ENCODE assay signal across 22 cellular contexts in the genomic region with DNA sequence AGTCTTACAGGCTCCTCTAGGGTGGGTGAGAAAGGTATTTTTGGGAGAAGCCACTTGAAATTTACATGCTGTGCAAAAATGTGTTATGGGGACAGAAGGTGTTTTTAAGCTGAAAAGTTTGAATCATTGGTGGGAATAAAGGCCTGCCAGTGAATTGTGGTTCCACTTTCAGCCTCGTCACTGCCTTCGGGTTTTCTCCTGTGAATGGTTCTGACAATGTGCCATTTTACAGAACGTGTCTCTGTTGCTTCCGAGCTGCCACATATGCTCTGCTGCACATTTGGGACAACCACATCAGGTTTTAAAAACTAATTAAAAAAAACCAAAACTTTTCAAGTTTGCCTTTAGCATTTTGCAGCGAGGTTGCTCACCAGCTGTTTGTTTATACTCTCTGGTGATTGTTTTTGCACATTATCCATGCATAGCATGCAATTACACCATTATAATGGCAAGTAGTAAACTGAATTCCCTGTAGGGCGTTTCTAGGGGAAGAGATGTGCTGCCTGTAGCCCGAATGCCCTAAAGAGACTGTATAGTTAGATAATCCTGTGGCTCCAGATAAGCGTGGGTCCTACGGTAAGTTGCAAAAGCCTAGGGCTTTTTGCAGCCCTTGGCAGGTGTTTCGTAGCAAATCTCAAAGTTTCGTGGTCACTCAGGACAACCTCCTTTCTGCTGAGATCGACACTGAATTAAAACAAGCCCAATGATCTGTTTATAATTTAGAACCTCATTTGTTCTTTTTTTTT.
"Had no signal": no experiment of that assay in that cellular context is flagged by ENCODE, and none has a peak within 500 bp of the region (broad histone marks: within the 10 kb centered on the region; RNA-seq: fewer than 3 reads in every experiment).

No MANE protein-coding gene starts in this region.

- H3K4me3 Mint-ChIP-seq: activated CD4-positive, alpha-beta memory T cell treated with anti-CD3 and anti-CD28 coated beads, Interleukin-2, amount 10 ng/mL, durations not matched to agents 7 days and 5 days; memory B cell; natural killer cell treated with Interleukin-12 subunit alpha and Interleukin-12 subunit beta and Interleukin-15 and Interleukin-18, amount 100 ng/mL, for 72 hours; T-cell had no signal

- ATAC-seq: activated naive CD4-positive, alpha-beta T cell treated with anti-CD3 and anti-CD28 coated beads, Interleukin-2, amount 50 U/mL, for 72 hours; left ventricle myocardium superior; natural killer cell treated with Interleukin-12 subunit alpha and Interleukin-12 subunit beta and Interleukin-15 and Interleukin-18, amount 100 ng/mL, for 72 hours; right cardiac atrium; T-cell had no signal

- DNase-seq: activated CD4-positive, alpha-beta memory T cell treated with anti-CD3 and anti-CD28 coated beads, Interleukin-2, amount 10 ng/mL, durations not matched to agents 7 days and 5 days; activated CD4-positive, alpha-beta T cell treated with anti-CD3 and anti-CD28 coated beads for 4 hours; activated CD8-positive, alpha-beta memory T cell treated with anti-CD3 and anti-CD28 coated beads, Interleukin-2, amount 50 U/mL, for 4 hours; activated gamma-delta T cell; activated T-cell treated with anti-CD3 and anti-CD28 coated beads, Interleukin-2, amount 50 U/mL, for 48 hours; amniotic stem cell; central memory CD4-positive, alpha-beta T cell; colonic mucosa; left ventricle myocardium superior; nucleus accumbens; right cardiac atrium; small intestine; stimulated activated CD4-positive, alpha-beta T cell treated with anti-CD3 and anti-CD28 coated beads, Interleukin-4, amount 100 ng/mL, for 24 hours; stimulated activated naive CD4-positive, alpha-beta T cell treated with Interleukin-2 at 50 U/mL for 16 hours; substantia nigra; T-cell; T-helper 9 cell; trophoblast cell had no signal

- H3K9me3 ChIP-seq: colonic mucosa had no signal

- H3K27me3 Mint-ChIP-seq: activated CD4-positive, alpha-beta memory T cell treated with anti-CD3 and anti-CD28 coated beads, Interleukin-2, amount 10 ng/mL, durations not matched to agents 7 days and 5 days; memory B cell; progenitor cell of endocrine pancreas; T-cell had no signal

- H3K27ac ChIP-seq: colonic mucosa had no signal

- H3K4me1 ChIP-seq: colonic mucosa had no signal

- H3K27me3 ChIP-seq: colonic mucosa had no signal

- H3K27ac Mint-ChIP-seq: activated CD4-positive, alpha-beta memory T cell treated with anti-CD3 and anti-CD28 coated beads, Interleukin-2, amount 10 ng/mL, durations not matched to agents 7 days and 5 days; activated naive CD4-positive, alpha-beta T cell treated with anti-CD3 and anti-CD28 coated beads, Interleukin-2, amount 50 U/mL, for 72 hours; memory B cell; natural killer cell treated with Interleukin-12 subunit alpha and Interleukin-12 subunit beta and Interleukin-15 and Interleukin-18, amount 100 ng/mL, for 72 hours; progenitor cell of endocrine pancreas; T-cell had no signal

- H3K36me3 ChIP-seq: colonic mucosa had no signal

- H3K9me3 Mint-ChIP-seq: activated CD4-positive, alpha-beta memory T cell treated with anti-CD3 and anti-CD28 coated beads, Interleukin-2, amount 10 ng/mL, durations not matched to agents 7 days and 5 days; memory B cell; natural killer cell treated with Interleukin-12 subunit alpha and Interleukin-12 subunit beta and Interleukin-15 and Interleukin-18, amount 100 ng/mL, for 72 hours; T-cell had no signal

- H3K4me3 ChIP-seq: colonic mucosa had no signal

- H3K36me3 Mint-ChIP-seq: memory B cell had no signal
